Comparison of ENCODE assay signal across 9 cellular contexts in the genomic region with DNA sequence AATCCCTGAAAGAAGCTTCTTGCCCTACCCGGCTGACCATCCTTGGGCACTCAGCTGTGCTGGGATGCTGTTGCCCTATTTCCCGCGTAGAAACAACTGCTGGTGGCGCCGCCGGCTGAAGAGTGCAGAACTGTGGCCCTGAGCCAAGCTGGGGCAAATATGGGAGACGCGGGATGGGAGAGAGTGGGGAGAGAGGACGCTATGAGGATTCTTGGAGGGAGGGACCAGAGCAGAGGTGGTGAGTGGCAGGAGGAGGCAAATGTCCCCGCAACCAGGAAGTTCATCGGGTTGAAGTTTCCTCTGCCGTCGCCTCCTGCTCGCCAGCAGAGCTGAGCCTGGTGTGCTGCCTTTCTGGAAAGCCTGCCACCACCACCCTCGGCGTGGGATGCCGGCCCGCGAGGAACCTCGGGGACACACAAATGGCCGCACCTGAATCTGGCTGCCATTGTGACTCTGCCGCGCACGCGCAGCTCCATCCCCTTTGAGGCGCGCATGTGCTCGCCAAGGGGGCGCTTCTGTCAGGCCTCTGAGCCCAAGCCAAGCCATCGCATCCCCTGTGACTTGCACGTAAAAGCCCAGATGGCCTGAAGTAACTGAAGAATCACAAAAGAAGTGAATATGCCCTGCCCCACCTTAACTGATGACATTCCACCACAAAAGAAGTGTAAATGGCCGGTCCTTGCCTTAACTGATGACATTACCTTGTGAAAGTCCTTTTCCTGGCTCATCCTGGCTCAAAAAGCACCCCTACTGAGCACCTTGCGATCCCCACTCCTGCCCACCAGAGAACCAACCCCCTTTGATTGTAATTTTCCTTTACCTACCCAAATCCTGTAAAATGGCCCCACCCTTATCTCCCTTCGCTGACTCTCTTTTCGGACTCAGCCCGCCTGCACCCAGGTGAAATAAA. TPM values are rescaled to one million over a fixed set of nuclear protein-coding genes. Genes with fewer than 3 reads are reported as not detected.
DNase-seq lines count a peak whose midpoint lies in the region; ATAC-seq and TF ChIP-seq lines count a peak whose summit lies in the region.
"Not testable (repeated sequence)": the region's sequence is repeated elsewhere in the genome, so short reads cannot be mapped to it uniquely, and the experiment has no call there.
"Had no signal": no experiment of that assay in that cellular context is flagged by ENCODE, and none has a peak within 500 bp of the region (broad histone marks: within the 10 kb centered on the region; RNA-seq: fewer than 3 reads in every experiment).

No MANE protein-coding gene starts in this region.

- not testable (repeated sequence) for BruUV-seq in mammary epithelial cell (replicated peaks; lab: Mats Ljungman, UMichigan)

- H3K27me3 Mint-ChIP-seq in naive thymus-derived CD8-positive, alpha-beta T cell: peaks cover 0 to 22% (median 6%) of the 10 kb centered on the region in 5 donors

- CTCF ChIA-PET in mammary epithelial cell (lab: Charles Lee; ENCODE audit: low non-redundant PET): not testable (repeated sequence)

- H3K4me3 ChIP-seq in ACC112 (ENCODE audit: low read depth, low read length); KMS-11 (IDR thresholded peaks at IDR 0.05; ENCODE audit: insufficient read depth, low read depth, low read length); mammary epithelial cell (replicated peaks in 1 of 3; ENCODE audit: insufficient read depth in 1 of 3, low read depth in 2 of 3, low read length in 3 of 3): not testable (repeated sequence)

- H3K4me1 Mint-ChIP-seq in naive thymus-derived CD8-positive, alpha-beta T cell: peaks cover 3 to 14% (median 8%) of the 10 kb centered on the region in 4 donors

- H2AFZ ChIP-seq in ACC112 (ENCODE audit: low read length, unreplicated experiment): not testable (repeated sequence)
- peak overlapping the region; percentile 30; the same call in 1 of the 2 replicates for H2AFZ ChIP-seq in KMS-11 (ENCODE audit: low read depth)
- peak overlapping the region; percentile 41 for H2AFZ ChIP-seq in mammary epithelial cell (ENCODE audit: low read depth, low read length)

- H3K27ac Mint-ChIP-seq in naive thymus-derived CD8-positive, alpha-beta T cell: peak overlapping the region; percentile 12 to 95 (median 74)

- not testable (repeated sequence) for H3K4me2 ChIP-seq in KMS-11
- peak overlapping the region; percentile 32 for H3K4me2 ChIP-seq in mammary epithelial cell (ENCODE audit: insufficient read depth, low read depth, low read length)

- H3K4me1 ChIP-seq in ACC112 (ENCODE audit: control insufficient read depth, insufficient read depth, low read length, unreplicated experiment) (peaks cover 31% of the 10 kb centered on the region), mammary epithelial cell (ENCODE audit: insufficient read depth, low read length) (peaks cover 39% of the 10 kb centered on the region)
- H3K4me1 ChIP-seq in KMS-11 (ENCODE audit: low read depth, poor library complexity, severe bottlenecking): not testable (repeated sequence)

- H3K36me3 Mint-ChIP-seq in naive thymus-derived CD8-positive, alpha-beta T cell: not testable (repeated sequence)

- H3K4me3 Mint-ChIP-seq in naive thymus-derived CD8-positive, alpha-beta T cell: peak overlapping the region; percentile 83 to 95 (median 88)

- ATAC-seq in GM19372 (IDR thresholded peaks at IDR 0.05; ENCODE audit: low read depth, unreplicated experiment) (peak; percentile 82), left cardiac atrium (peak; percentile 75 to 83)
- ATAC-seq in naive thymus-derived CD8-positive, alpha-beta T cell: peak; percentile 40 to 98

- dilution Hi-C loops in mammary epithelial cell (cut with HindIII; ENCODE audit: low sequenced_read_pairs): loop anchor here (5.0 kb wide), 1 partner anchor 131 kb away; no protein-coding TSS in a partner anchor

- POLR2A ChIA-PET in naive thymus-derived CD8-positive, alpha-beta T cell (lab: Charles Lee): interaction anchor here (0.6 to 1.5 kb wide), 2 partner anchors 47 to 919 kb away, joined by 4 to 5 read pairs; no protein-coding TSS in a partner anchor

- H3K36me3 ChIP-seq in ACC112 (ENCODE audit: insufficient read depth, low read length) (peaks cover 24% of the 10 kb centered on the region; the same call in 1 of the 2 replicates), mammary epithelial cell (ENCODE audit: insufficient read depth, low read length) (peaks cover 11% of the 10 kb centered on the region)
- not testable (repeated sequence) for H3K36me3 ChIP-seq in KMS-11 (ENCODE audit: insufficient read depth)

- DNase-seq in activated CD8-positive, alpha-beta memory T cell treated with anti-CD3 and anti-CD28 coated beads for 1 hour (ENCODE audit: extremely low read depth in 1 of 2, low read depth in 1 of 2): peak; percentile 13 to 23
- not testable (repeated sequence) for DNase-seq in mammary epithelial cell
- peak; percentile 50 for DNase-seq in left cardiac atrium
- DNase-seq in naive thymus-derived CD8-positive, alpha-beta T cell: peak; percentile 18 to 79 (median 42)
- peak in 2 of 3 donors; percentile 21 to 22 for DNase-seq in stimulated activated CD4-positive, alpha-beta T cell treated with anti-CD3 and anti-CD28 coated beads, TNF-alpha, amount 100 ng/mL, for 1 hour (ENCODE audit: low read depth in 3 of 3, low spot score in 1 of 3)

- peak overlapping the region; percentile 22; the same call in 1 of the 2 replicates for H3K9ac ChIP-seq in KMS-11
- not testable (repeated sequence) for H3K9ac ChIP-seq in mammary epithelial cell (ENCODE audit: insufficient read depth, low read length)

- WGBS in mammary epithelial cell (ENCODE audit: low coverage, missing lambda C conversion rate): 55% methylated on average over 29 of the region's 36 CpGs

- H3K9me3 Mint-ChIP-seq in naive thymus-derived CD8-positive, alpha-beta T cell: not testable (repeated sequence)

- H3K27me3 ChIP-seq in ACC112 (ENCODE audit: insufficient read depth, low read length); KMS-11 (ENCODE audit: insufficient read depth, low read depth); mammary epithelial cell (ENCODE audit: insufficient read depth, low read length): not testable (repeated sequence)

- H3K79me2 ChIP-seq in ACC112 (ENCODE audit: control insufficient read depth, insufficient read depth, low read length, unreplicated experiment); KMS-11 (ENCODE audit: insufficient read depth, low read depth); mammary epithelial cell (ENCODE audit: insufficient read depth, low read length): not testable (repeated sequence)

- not testable (repeated sequence) for H4K20me1 ChIP-seq in KMS-11 (ENCODE audit: insufficient read depth); mammary epithelial cell (ENCODE audit: insufficient read depth, low read length)

- intact Hi-C loops in mammary epithelial cell (cut with micrococcal nuclease); left cardiac atrium (cut with DNase I): not testable (repeated sequence)

- in situ Hi-C loops in mammary epithelial cell (cut with MboI; ENCODE audit: low sequenced_read_pairs in 2 of 2): not testable (repeated sequence)

- H3K27ac ChIP-seq in ACC112 (ENCODE audit: low read depth, low read length): peak overlapping the region; percentile 95
- not testable (repeated sequence) for H3K27ac ChIP-seq in KMS-11
- peak overlapping the region; percentile 100 for H3K27ac ChIP-seq in mammary epithelial cell (ENCODE audit: insufficient read depth, low read depth, low read length)

- H3K9me3 ChIP-seq in mammary epithelial cell (replicated peaks; ENCODE audit: insufficient read depth, low read length): not testable (repeated sequence)

- not testable (repeated sequence) for TF ChIP-seq CTCF in KMS-11 (conservative IDR thresholded peaks at IDR 0.05; ENCODE audit: low read depth, low read length); mammary epithelial cell (conservative IDR thresholded peaks at IDR 0.05 in 1 of 2, IDR thresholded peaks at IDR 0.05 in 1 of 2; ENCODE audit: extremely low read depth in 1 of 2, insufficient read depth in 1 of 2, low read depth in 1 of 2, low read length in 2 of 2)

RNA-seq across cellular contexts. Expression of a gene that starts 36.9 kb away (rescaled TPM):
- total RNA-seq in mammary epithelial cell: not detected
- polyA plus RNA-seq in mammary epithelial cell: not detected
- not detected for polyA minus RNA-seq in mammary epithelial cell
- not detected for total RNA-seq in left cardiac atrium
- not detected for total RNA-seq in naive thymus-derived CD8-positive, alpha-beta T cell
- not detected for polyA plus RNA-seq in naive thymus-derived CD8-positive, alpha-beta T cell
- total RNA-seq: A172 had no signal

RNA-seq across cellular contexts. Expression of a gene that starts 59.9 kb away (rescaled TPM):
- total RNA-seq in mammary epithelial cell (100 to 1,000 TPM; 105 to 364 TPM), left cardiac atrium (100 to 1,000 TPM; 161 to 271 TPM)
- 290 TPM for polyA plus RNA-seq in mammary epithelial cell
- 643 TPM for polyA minus RNA-seq in mammary epithelial cell
- 1 to 10 TPM; 4.5 TPM for total RNA-seq in naive thymus-derived CD8-positive, alpha-beta T cell
- 10 to 100 TPM in 1 of 3 donors, 1 to 10 TPM in 1, under 1 TPM in 1; 0.48 to 15.2 (median 1.1) TPM for polyA plus RNA-seq in naive thymus-derived CD8-positive, alpha-beta T cell

Comparison
In these comparisons a context has a peak if more than half of its experiments do, and no peak if none do; other contexts are left out.
1. RNA of a gene that starts 59.9 kb away (total RNA-seq): 105 to 364 TPM in mammary epithelial cell and 161 to 271 TPM in left cardiac atrium; 4.5 TPM in naive thymus-derived CD8-positive, alpha-beta T cell; every median in the first group is over 10 times any median in the second.
2. Peak in every context shown above with its lines, with median percentiles within 50 percentile points of each other: ATAC-seq.